Comparison of ENCODE assay signal across 8 cellular contexts in the genomic region with DNA sequence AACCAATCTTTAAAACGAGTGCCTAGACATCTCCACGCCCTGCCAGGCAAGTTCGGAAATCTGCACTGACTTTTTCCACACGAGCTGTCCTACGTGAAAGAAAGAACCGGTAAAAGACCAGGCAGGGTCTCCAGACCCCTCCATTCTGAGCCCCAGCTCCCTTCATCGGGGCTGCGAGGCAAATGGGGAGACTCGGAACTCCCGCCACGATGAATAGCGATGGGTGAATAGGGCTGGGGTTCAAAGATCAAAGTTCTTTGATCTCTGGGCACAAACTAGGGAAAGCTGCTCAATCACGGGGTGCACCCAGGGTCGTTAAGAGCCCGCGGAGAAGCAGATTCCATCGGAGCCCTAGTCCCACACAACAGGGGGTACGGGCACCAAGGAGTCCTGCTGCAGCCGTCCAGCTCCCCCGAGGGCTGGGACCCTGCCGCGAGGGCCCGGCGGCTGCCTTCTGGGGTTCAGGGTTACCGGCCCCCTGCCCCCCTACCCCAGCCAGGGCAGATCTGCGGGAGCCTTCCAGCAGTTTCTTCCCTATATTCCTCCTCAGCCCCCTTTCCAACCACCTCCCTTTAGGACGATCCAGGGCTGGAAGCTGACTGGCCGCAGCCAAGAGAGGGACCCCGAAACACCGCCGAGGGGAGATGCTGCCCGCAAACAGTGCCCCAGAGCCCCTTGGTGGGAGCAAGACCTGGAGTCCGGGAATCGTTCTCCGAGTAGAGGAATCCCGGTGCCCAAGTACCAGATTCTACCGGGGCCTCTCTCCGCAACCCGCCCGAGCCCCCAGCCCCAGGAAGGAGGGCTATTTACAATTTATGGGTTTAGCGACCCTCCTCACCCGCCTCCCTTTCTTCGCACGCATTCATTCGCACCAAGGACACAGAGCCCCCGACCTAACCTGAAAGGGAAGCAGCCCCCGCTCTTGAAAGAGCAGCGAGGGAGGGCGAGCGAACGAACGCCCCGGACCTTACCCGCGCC. TPM values are rescaled to one million over a fixed set of nuclear protein-coding genes. Genes with fewer than 3 reads are reported as not detected.
DNase-seq lines count a peak whose midpoint lies in the region; ATAC-seq and TF ChIP-seq lines count a peak whose summit lies in the region.

No MANE protein-coding gene starts in this region.

- DNase-seq in SK-N-SH (peak; percentile 56), fibroblast of pulmonary artery (ENCODE audit: low read depth) (no peak), retinal pigment epithelial cell (ENCODE audit: low read depth) (no peak), dermis blood vessel endothelial cell (no peak), H4 (ENCODE audit: low spot score) (no peak), NCI-H2107 (lab: John Stamatoyannopoulos, UW) (no peak)

- 0 out of 2 replicates have a peak, but pooled peaks cover 7% of the 10 kb centered on the region for H4K20me1 ChIP-seq in SK-N-SH (ENCODE audit: insufficient read depth)

- no peak; a peak in 1 of 4 replicates for TF ChIP-seq EP300 in SK-N-SH (IDR thresholded peaks at IDR 0.05; ENCODE audit: borderline replicate concordance in 1 of 2, low read depth in 1 of 2, low read length in 1 of 2)

- TF ChIP-seq RAD21 in SK-N-SH (IDR thresholded peaks at IDR 0.05; ENCODE audit: low read length), result no peak

- peaks cover 35 to 44% of the 10 kb centered on the region in 2 experiments; a peak in 3 of 4 replicates for H3K4me1 ChIP-seq in SK-N-SH (ENCODE audit: control insufficient read depth in 1 of 2, insufficient read depth in 2 of 2, low read depth in 1 of 2, low read length in 1 of 2)

- CTCF ChIA-PET in SK-N-SH (lab: Yijun Ruan, JAX), result interaction anchor here (0.7 to 10.0 kb wide), 19 partner anchors 8 to 341 kb away, joined by 3 to 170 read pairs (median 4); no protein-coding TSS in a partner anchor

- H3K9ac ChIP-seq in SK-N-SH, result peak overlapping the region; percentile 70

- 2% methylated on average over 37 of the region's 55 CpGs for whole genome bisulfite sequencing in SK-N-SH (ENCODE audit: low lambda C conversion rate)

- H3K79me2 ChIP-seq in SK-N-SH (ENCODE audit: insufficient read depth), result peaks cover 28% of the 10 kb centered on the region

- H3K9me2 ChIP-seq in SK-N-SH, result no peaks in the 10 kb centered on the region

- no peaks in the 10 kb centered on the region for H3K36me3 ChIP-seq in SK-N-SH (replicated peaks in 1 of 2; ENCODE audit: control insufficient read depth in 1 of 2, insufficient read depth in 2 of 2, low read length in 1 of 2)

- TF ChIP-seq CTCF in SK-N-SH (IDR thresholded peaks at IDR 0.05), result no peak
- no peak for TF ChIP-seq CTCF in fibroblast of pulmonary artery (IDR thresholded peaks at IDR 0.05; ENCODE audit: low read length, missing control alignments)
- TF ChIP-seq CTCF in retinal pigment epithelial cell (conservative IDR thresholded peaks at IDR 0.05; ENCODE audit: low read depth, low read length), result no peak

- POLR2A ChIA-PET in SK-N-SH (lab: Yijun Ruan, JAX), result no interaction called here

- no peak for ATAC-seq in GM18519 (IDR thresholded peaks at IDR 0.05; ENCODE audit: low FRiP score, unreplicated experiment)

- H3K27ac ChIP-seq in SK-N-SH (ENCODE audit: low read depth in 2 of 2, low read length in 1 of 2), result peak overlapping the region; percentile 74 to 80

- peaks cover 51% of the 10 kb centered on the region for H3F3A ChIP-seq in SK-N-SH (replicated peaks; ENCODE audit: insufficient read depth)

- H3K4me3 ChIP-seq in GM08714 (ENCODE audit: low read length) (peak overlapping the region; percentile 53; the same call in 1 of the 2 replicates), SK-N-SH (ENCODE audit: low read depth in 2 of 2, low read length in 1 of 2) (peak overlapping the region; percentile 71 to 73), fibroblast of pulmonary artery (replicated peaks; ENCODE audit: low read depth, low read length) (peak overlapping the region; percentile 55), retinal pigment epithelial cell (ENCODE audit: low read length) (peak overlapping the region; percentile 60)

- peak overlapping the region; percentile 90 for H3K4me2 ChIP-seq in SK-N-SH

- peak overlapping the region; percentile 94 for H2AFZ ChIP-seq in SK-N-SH (ENCODE audit: low read depth)

- H3K27me3 ChIP-seq in SK-N-SH (ENCODE audit: insufficient read depth), result no peaks in the 10 kb centered on the region

- no peaks in the 10 kb centered on the region for H3K9me3 ChIP-seq in SK-N-SH

TF ChIP-seq in SK-N-SH, 30 proteins besides CTCF, POLR2A, EP300 and RAD21 (continues in another document):
- TF ChIP-seq ELF1 (IDR thresholded peaks at IDR 0.05) (no peak), YY1 (IDR thresholded peaks at IDR 0.05; ENCODE audit: low read depth) (no peak), FOXJ3 (CRISPR knock-in tag; IDR thresholded peaks at IDR 0.05) (no peak), TAF1 (IDR thresholded peaks at IDR 0.05; ENCODE audit: borderline replicate concordance, low read depth, low read length) (no peak), TCF12 (IDR thresholded peaks at IDR 0.05) (no peak), NFIC (IDR thresholded peaks at IDR 0.05; ENCODE audit: borderline replicate concordance) (no peak), SIN3A (IDR thresholded peaks at IDR 0.05; ENCODE audit: borderline replicate concordance, low read depth, low read length) (no peak)
- TF ChIP-seq, protein P1, sequence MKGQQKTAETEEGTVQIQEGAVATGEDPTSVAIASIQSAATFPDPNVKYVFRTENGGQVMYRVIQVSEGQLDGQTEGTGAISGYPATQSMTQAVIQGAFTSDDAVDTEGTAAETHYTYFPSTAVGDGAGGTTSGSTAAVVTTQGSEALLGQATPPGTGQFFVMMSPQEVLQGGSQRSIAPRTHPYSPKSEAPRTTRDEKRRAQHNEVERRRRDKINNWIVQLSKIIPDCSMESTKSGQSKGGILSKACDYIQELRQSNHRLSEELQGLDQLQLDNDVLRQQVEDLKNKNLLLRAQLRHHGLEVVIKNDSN (IDR thresholded peaks at IDR 0.05; ENCODE audit: borderline replicate concordance, low read depth), result no peak
- TF ChIP-seq, protein P2, sequence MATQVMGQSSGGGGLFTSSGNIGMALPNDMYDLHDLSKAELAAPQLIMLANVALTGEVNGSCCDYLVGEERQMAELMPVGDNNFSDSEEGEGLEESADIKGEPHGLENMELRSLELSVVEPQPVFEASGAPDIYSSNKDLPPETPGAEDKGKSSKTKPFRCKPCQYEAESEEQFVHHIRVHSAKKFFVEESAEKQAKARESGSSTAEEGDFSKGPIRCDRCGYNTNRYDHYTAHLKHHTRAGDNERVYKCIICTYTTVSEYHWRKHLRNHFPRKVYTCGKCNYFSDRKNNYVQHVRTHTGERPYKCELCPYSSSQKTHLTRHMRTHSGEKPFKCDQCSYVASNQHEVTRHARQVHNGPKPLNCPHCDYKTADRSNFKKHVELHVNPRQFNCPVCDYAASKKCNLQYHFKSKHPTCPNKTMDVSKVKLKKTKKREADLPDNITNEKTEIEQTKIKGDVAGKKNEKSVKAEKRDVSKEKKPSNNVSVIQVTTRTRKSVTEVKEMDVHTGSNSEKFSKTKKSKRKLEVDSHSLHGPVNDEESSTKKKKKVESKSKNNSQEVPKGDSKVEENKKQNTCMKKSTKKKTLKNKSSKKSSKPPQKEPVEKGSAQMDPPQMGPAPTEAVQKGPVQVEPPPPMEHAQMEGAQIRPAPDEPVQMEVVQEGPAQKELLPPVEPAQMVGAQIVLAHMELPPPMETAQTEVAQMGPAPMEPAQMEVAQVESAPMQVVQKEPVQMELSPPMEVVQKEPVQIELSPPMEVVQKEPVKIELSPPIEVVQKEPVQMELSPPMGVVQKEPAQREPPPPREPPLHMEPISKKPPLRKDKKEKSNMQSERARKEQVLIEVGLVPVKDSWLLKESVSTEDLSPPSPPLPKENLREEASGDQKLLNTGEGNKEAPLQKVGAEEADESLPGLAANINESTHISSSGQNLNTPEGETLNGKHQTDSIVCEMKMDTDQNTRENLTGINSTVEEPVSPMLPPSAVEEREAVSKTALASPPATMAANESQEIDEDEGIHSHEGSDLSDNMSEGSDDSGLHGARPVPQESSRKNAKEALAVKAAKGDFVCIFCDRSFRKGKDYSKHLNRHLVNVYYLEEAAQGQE (IDR thresholded peaks at IDR 0.05; ENCODE audit: low read depth, low read length), result no peak
- TF ChIP-seq, protein P3, sequence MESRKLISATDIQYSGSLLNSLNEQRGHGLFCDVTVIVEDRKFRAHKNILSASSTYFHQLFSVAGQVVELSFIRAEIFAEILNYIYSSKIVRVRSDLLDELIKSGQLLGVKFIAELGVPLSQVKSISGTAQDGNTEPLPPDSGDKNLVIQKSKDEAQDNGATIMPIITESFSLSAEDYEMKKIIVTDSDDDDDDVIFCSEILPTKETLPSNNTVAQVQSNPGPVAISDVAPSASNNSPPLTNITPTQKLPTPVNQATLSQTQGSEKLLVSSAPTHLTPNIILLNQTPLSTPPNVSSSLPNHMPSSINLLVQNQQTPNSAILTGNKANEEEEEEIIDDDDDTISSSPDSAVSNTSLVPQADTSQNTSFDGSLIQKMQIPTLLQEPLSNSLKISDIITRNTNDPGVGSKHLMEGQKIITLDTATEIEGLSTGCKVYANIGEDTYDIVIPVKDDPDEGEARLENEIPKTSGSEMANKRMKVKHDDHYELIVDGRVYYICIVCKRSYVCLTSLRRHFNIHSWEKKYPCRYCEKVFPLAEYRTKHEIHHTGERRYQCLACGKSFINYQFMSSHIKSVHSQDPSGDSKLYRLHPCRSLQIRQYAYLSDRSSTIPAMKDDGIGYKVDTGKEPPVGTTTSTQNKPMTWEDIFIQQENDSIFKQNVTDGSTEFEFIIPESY (IDR thresholded peaks at IDR 0.05; ENCODE audit: borderline replicate concordance, low read depth), result no peak
- TF ChIP-seq, protein P4, sequence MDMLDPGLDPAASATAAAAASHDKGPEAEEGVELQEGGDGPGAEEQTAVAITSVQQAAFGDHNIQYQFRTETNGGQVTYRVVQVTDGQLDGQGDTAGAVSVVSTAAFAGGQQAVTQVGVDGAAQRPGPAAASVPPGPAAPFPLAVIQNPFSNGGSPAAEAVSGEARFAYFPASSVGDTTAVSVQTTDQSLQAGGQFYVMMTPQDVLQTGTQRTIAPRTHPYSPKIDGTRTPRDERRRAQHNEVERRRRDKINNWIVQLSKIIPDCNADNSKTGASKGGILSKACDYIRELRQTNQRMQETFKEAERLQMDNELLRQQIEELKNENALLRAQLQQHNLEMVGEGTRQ (IDR thresholded peaks at IDR 0.05; ENCODE audit: borderline replicate concordance, low read depth, low read length), result no peak

RNA-seq across cellular contexts. Expression of a gene that starts 1.0 kb away (rescaled TPM):
- 6.7 and 10.9 TPM in 2 replicates for polyA plus RNA-seq in SK-N-SH (2012; rRNA removed)
- polyA plus RNA-seq in SK-N-SH (2012; cell fraction: cytosol; rRNA removed), result 7.5 and 9.4 TPM in 2 replicates
- 24.1 and 25.4 TPM in 2 replicates for polyA plus RNA-seq in SK-N-SH (2012; cell fraction: nucleus; rRNA removed)
- 1.4 and 2.2 TPM in 2 replicates for total RNA-seq in dermis blood vessel endothelial cell
- total RNA-seq in H4 (2014; rRNA removed; shearing (Covaris generic)), result 1.0 and 1.4 TPM in 2 replicates

RNA-seq across cellular contexts. Expression of a gene that starts 19.2 kb away (rescaled TPM):
- 37.2 and 85.7 TPM in 2 replicates for polyA plus RNA-seq in SK-N-SH (2012; rRNA removed)
- 43.3 and 50.5 TPM in 2 replicates for polyA plus RNA-seq in SK-N-SH (2012; cell fraction: cytosol; rRNA removed)
- 64.0 and 84.5 TPM in 2 replicates for polyA plus RNA-seq in SK-N-SH (2012; cell fraction: nucleus; rRNA removed)
- 8.5 and 11.7 TPM in 2 replicates for total RNA-seq in dermis blood vessel endothelial cell
- 19.7 and 22.8 TPM in 2 replicates for total RNA-seq in H4 (2014; rRNA removed; shearing (Covaris generic))
